Comparison of ENCODE assay signal across 16 cellular contexts in genomic region chr6:13673368-13673767, GRCh38.
DNase-seq lines count a peak whose midpoint lies in the region; ATAC-seq and TF ChIP-seq lines count a peak whose summit lies in the region.
"Had no signal": no experiment of that assay in that cellular context is flagged by ENCODE, and none has a peak within 500 bp of the region (broad histone marks: within the 10 kb centered on the region; RNA-seq: fewer than 3 reads in every experiment).

No MANE protein-coding gene starts in this region.

- peaks cover 27% of the 10 kb centered on the region for H3K36me3 Mint-ChIP-seq in activated naive CD8-positive, alpha-beta T cell
- H3K36me3 Mint-ChIP-seq in activated naive CD8-positive, alpha-beta T cell treated with anti-CD3 and anti-CD28 coated beads, Interleukin-2, amount 50 U/mL, for 24 hours (ENCODE audit: low read depth): peaks cover 32% of the 10 kb centered on the region
- H3K36me3 Mint-ChIP-seq in central memory CD8-positive, alpha-beta T cell (ENCODE audit: insufficient read depth): peaks cover 1% of the 10 kb centered on the region
- H3K36me3 Mint-ChIP-seq in nephron progenitor cell (ENCODE audit: low read depth): peaks cover 82% of the 10 kb centered on the region

- peaks cover 14% of the 10 kb centered on the region for H3K9me3 Mint-ChIP-seq in activated naive CD8-positive, alpha-beta T cell (ENCODE audit: low read depth)
- peaks cover 16% of the 10 kb centered on the region for H3K9me3 Mint-ChIP-seq in activated naive CD8-positive, alpha-beta T cell treated with anti-CD3 and anti-CD28 coated beads, Interleukin-2, amount 50 U/mL, for 24 hours
- peaks cover 6% of the 10 kb centered on the region for H3K9me3 Mint-ChIP-seq in central memory CD8-positive, alpha-beta T cell
- H3K9me3 Mint-ChIP-seq in nephron progenitor cell: peaks cover 66% of the 10 kb centered on the region

- no peaks in the 10 kb centered on the region for H3K27me3 Mint-ChIP-seq in activated naive CD8-positive, alpha-beta T cell
- no peaks in the 10 kb centered on the region for H3K27me3 Mint-ChIP-seq in activated naive CD8-positive, alpha-beta T cell treated with anti-CD3 and anti-CD28 coated beads, Interleukin-2, amount 50 U/mL, for 24 hours
- H3K27me3 Mint-ChIP-seq in central memory CD8-positive, alpha-beta T cell: no peaks in the 10 kb centered on the region
- peaks cover 3% of the 10 kb centered on the region for H3K27me3 Mint-ChIP-seq in nephron progenitor cell (ENCODE audit: low read depth, poor library complexity)
- H3K27me3 Mint-ChIP-seq: IgD-negative memory B cell had no signal

- H3K27ac Mint-ChIP-seq in activated naive CD8-positive, alpha-beta T cell: peak overlapping the region; percentile 7
- H3K27ac Mint-ChIP-seq in activated naive CD8-positive, alpha-beta T cell treated with anti-CD3 and anti-CD28 coated beads, Interleukin-2, amount 50 U/mL, for 24 hours: no peak overlapping the region
- H3K27ac Mint-ChIP-seq in central memory CD8-positive, alpha-beta T cell (ENCODE audit: low read depth): peak overlapping the region; percentile 20
- H3K27ac Mint-ChIP-seq in nephron progenitor cell: peak overlapping the region; percentile 32

- peaks cover 69% of the 10 kb centered on the region for H3K4me1 Mint-ChIP-seq in activated naive CD8-positive, alpha-beta T cell (ENCODE audit: low read depth)
- H3K4me1 Mint-ChIP-seq in activated naive CD8-positive, alpha-beta T cell treated with anti-CD3 and anti-CD28 coated beads, Interleukin-2, amount 50 U/mL, for 24 hours: peaks cover 66% of the 10 kb centered on the region
- peaks cover 69% of the 10 kb centered on the region for H3K4me1 Mint-ChIP-seq in central memory CD8-positive, alpha-beta T cell
- H3K4me1 Mint-ChIP-seq in nephron progenitor cell: peaks cover 27% of the 10 kb centered on the region

- DNase-seq in activated naive CD8-positive, alpha-beta T cell treated with anti-CD3 and anti-CD28 coated beads, Interleukin-2, amount 50 U/mL, for 24 hours: no peak
- no peak for DNase-seq in central memory CD8-positive, alpha-beta T cell (ENCODE audit: low spot score in 2 of 2)
- DNase-seq in nephron progenitor cell (no peak), OCI-M2 (lab: John Stamatoyannopoulos, UW; ENCODE audit: unreplicated experiment) (no peak)
- DNase-seq in effector CD8-positive, alpha-beta T cell (lab: John Stamatoyannopoulos, UW): no peak
- DNase-seq: EL, GF-D8, Karpas-422, NCI-H187, NCI-H446, NCI-H526, SHP77, SK-N-SH had no signal

- ATAC-seq in activated naive CD8-positive, alpha-beta T cell treated with anti-CD3 and anti-CD28 coated beads, Interleukin-2, amount 50 U/mL, for 24 hours: no peak
- no peak for ATAC-seq in central memory CD8-positive, alpha-beta T cell (replicated peaks; ENCODE audit: extremely low read depth, poor library complexity, severe bottlenecking)
- no peak for ATAC-seq in GM18868 (IDR thresholded peaks at IDR 0.05; ENCODE audit: unreplicated experiment)

- no peak overlapping the region for H3K4me3 Mint-ChIP-seq in activated naive CD8-positive, alpha-beta T cell
- no peak overlapping the region for H3K4me3 Mint-ChIP-seq in activated naive CD8-positive, alpha-beta T cell treated with anti-CD3 and anti-CD28 coated beads, Interleukin-2, amount 50 U/mL, for 24 hours
- H3K4me3 Mint-ChIP-seq in central memory CD8-positive, alpha-beta T cell: no peak overlapping the region
- no peak overlapping the region for H3K4me3 Mint-ChIP-seq in nephron progenitor cell
- H3K4me3 Mint-ChIP-seq: IgD-negative memory B cell had no signal

- no peak for TF ChIP-seq CTCF in nephron progenitor cell (IDR thresholded peaks at IDR 0.05)
